ENCODE assay signal across 20 cellular contexts in genomic region chr3:106126016-106126525, GRCh38.
"Had no signal": no experiment of that assay in that cellular context is flagged by ENCODE, and none has a peak within 500 bp of the region (broad histone marks: within the 10 kb centered on the region; RNA-seq: fewer than 3 reads in every experiment).

No MANE protein-coding gene starts in this region.

- DNase-seq: activated B cell treated with CpG ODN at 0.5 μM for 24 hours; activated CD4-positive, alpha-beta T cell treated with anti-CD3 and anti-CD28 coated beads, Interleukin-2, amount 10 ng/mL, durations not matched to agents 7 days and 5 days; activated naive CD4-positive, alpha-beta T cell treated with anti-CD3 and anti-CD28 coated beads, Interleukin-2, amount 10 ng/mL, durations not matched to agents 7 days and 5 days; activated T-cell treated with anti-CD3 and anti-CD28 coated beads for 4 hours; adrenal gland; body of pancreas; central memory CD4-positive, alpha-beta T cell; dermis blood vessel endothelial cell; gastrocnemius medialis; heart right ventricle; islet precursor cell; left lung; pancreas; T-helper 2 cell; transverse colon had no signal

- ATAC-seq: body of pancreas; esophagus mucosa; gastrocnemius medialis; heart right ventricle; left lung; pancreas; stimulated activated effector memory CD8-positive, alpha-beta T cell treated with anti-CD3 and anti-CD28 coated beads, Interleukin-12 subunit alpha, Interleukin-12 subunit beta, amount 100 ng/mL, for 72 hours had no signal

- H3K4me3 ChIP-seq: adrenal gland, body of pancreas, gastrocnemius medialis, heart right ventricle, left lung, pancreas, transverse colon had no signal

- H3K4me1 ChIP-seq: body of pancreas, left lung, pancreas had no signal

- H3K4me3 Mint-ChIP-seq: activated B cell treated with CpG ODN at 0.5 μM for 24 hours; activated CD4-positive, alpha-beta T cell treated with anti-CD3 and anti-CD28 coated beads, Interleukin-2, amount 10 ng/mL, durations not matched to agents 7 days and 5 days; activated naive CD4-positive, alpha-beta T cell treated with anti-CD3 and anti-CD28 coated beads, Interleukin-2, amount 10 ng/mL, durations not matched to agents 7 days and 5 days; memory B cell; neural crest cell; stimulated activated effector memory CD8-positive, alpha-beta T cell treated with anti-CD3 and anti-CD28 coated beads, Interleukin-12 subunit alpha, Interleukin-12 subunit beta, amount 100 ng/mL, for 72 hours had no signal

- H3K27ac Mint-ChIP-seq: activated B cell treated with CpG ODN at 0.5 μM for 24 hours; activated CD4-positive, alpha-beta T cell treated with anti-CD3 and anti-CD28 coated beads, Interleukin-2, amount 10 ng/mL, durations not matched to agents 7 days and 5 days; activated naive CD4-positive, alpha-beta T cell treated with anti-CD3 and anti-CD28 coated beads, Interleukin-2, amount 10 ng/mL, durations not matched to agents 7 days and 5 days; activated T-helper 2 cell treated with anti-CD3 and anti-CD28 coated beads, Interferon-gamma antibody, Interleukin-2, Interleukin-4, amounts not matched to agents 10 μg/mL and 5 μg/mL and 100 μg/mL, durations not matched to agents 14 hours and 24 hours and 36 hours; memory B cell; stimulated activated effector memory CD8-positive, alpha-beta T cell treated with anti-CD3 and anti-CD28 coated beads, Interleukin-12 subunit alpha, Interleukin-12 subunit beta, amount 100 ng/mL, for 72 hours had no signal

- H3K36me3 ChIP-seq: adrenal gland, gastrocnemius medialis, heart right ventricle, left lung, pancreas, transverse colon had no signal

- H3K9me3 ChIP-seq: adrenal gland, body of pancreas, gastrocnemius medialis, heart right ventricle, left lung, pancreas, transverse colon had no signal

- H3K4me1 Mint-ChIP-seq: activated B cell treated with CpG ODN at 0.5 μM for 24 hours had no signal

- H3K36me3 Mint-ChIP-seq: memory B cell had no signal

- H3K9me3 Mint-ChIP-seq: activated B cell treated with CpG ODN at 0.5 μM for 24 hours; activated naive CD4-positive, alpha-beta T cell treated with anti-CD3 and anti-CD28 coated beads, Interleukin-2, amount 10 ng/mL, durations not matched to agents 7 days and 5 days; memory B cell; neural crest cell; stimulated activated effector memory CD8-positive, alpha-beta T cell treated with anti-CD3 and anti-CD28 coated beads, Interleukin-12 subunit alpha, Interleukin-12 subunit beta, amount 100 ng/mL, for 72 hours had no signal

- H3K27me3 ChIP-seq: adrenal gland, body of pancreas, gastrocnemius medialis, heart right ventricle, left lung, pancreas, transverse colon had no signal

- H3K27me3 Mint-ChIP-seq: activated B cell treated with CpG ODN at 0.5 μM for 24 hours; activated CD4-positive, alpha-beta T cell treated with anti-CD3 and anti-CD28 coated beads, Interleukin-2, amount 10 ng/mL, durations not matched to agents 7 days and 5 days; activated naive CD4-positive, alpha-beta T cell treated with anti-CD3 and anti-CD28 coated beads, Interleukin-2, amount 10 ng/mL, durations not matched to agents 7 days and 5 days had no signal
